1 cellular context compared by ENCODE assay signal in genomic region chr19:56126983-56127780, GRCh38.
A peak's percentile ranks its signal among the peaks of the same experiment; 100 is the strongest.
TF ChIP-seq lines count a peak whose summit lies in the region.

No MANE protein-coding gene starts in this region.

TF ChIP-seq in HepG2, 621 proteins besides CTCF, POLR2A, EP300 and RAD21 (continued from another document):
- TF ChIP-seq, protein P1, sequence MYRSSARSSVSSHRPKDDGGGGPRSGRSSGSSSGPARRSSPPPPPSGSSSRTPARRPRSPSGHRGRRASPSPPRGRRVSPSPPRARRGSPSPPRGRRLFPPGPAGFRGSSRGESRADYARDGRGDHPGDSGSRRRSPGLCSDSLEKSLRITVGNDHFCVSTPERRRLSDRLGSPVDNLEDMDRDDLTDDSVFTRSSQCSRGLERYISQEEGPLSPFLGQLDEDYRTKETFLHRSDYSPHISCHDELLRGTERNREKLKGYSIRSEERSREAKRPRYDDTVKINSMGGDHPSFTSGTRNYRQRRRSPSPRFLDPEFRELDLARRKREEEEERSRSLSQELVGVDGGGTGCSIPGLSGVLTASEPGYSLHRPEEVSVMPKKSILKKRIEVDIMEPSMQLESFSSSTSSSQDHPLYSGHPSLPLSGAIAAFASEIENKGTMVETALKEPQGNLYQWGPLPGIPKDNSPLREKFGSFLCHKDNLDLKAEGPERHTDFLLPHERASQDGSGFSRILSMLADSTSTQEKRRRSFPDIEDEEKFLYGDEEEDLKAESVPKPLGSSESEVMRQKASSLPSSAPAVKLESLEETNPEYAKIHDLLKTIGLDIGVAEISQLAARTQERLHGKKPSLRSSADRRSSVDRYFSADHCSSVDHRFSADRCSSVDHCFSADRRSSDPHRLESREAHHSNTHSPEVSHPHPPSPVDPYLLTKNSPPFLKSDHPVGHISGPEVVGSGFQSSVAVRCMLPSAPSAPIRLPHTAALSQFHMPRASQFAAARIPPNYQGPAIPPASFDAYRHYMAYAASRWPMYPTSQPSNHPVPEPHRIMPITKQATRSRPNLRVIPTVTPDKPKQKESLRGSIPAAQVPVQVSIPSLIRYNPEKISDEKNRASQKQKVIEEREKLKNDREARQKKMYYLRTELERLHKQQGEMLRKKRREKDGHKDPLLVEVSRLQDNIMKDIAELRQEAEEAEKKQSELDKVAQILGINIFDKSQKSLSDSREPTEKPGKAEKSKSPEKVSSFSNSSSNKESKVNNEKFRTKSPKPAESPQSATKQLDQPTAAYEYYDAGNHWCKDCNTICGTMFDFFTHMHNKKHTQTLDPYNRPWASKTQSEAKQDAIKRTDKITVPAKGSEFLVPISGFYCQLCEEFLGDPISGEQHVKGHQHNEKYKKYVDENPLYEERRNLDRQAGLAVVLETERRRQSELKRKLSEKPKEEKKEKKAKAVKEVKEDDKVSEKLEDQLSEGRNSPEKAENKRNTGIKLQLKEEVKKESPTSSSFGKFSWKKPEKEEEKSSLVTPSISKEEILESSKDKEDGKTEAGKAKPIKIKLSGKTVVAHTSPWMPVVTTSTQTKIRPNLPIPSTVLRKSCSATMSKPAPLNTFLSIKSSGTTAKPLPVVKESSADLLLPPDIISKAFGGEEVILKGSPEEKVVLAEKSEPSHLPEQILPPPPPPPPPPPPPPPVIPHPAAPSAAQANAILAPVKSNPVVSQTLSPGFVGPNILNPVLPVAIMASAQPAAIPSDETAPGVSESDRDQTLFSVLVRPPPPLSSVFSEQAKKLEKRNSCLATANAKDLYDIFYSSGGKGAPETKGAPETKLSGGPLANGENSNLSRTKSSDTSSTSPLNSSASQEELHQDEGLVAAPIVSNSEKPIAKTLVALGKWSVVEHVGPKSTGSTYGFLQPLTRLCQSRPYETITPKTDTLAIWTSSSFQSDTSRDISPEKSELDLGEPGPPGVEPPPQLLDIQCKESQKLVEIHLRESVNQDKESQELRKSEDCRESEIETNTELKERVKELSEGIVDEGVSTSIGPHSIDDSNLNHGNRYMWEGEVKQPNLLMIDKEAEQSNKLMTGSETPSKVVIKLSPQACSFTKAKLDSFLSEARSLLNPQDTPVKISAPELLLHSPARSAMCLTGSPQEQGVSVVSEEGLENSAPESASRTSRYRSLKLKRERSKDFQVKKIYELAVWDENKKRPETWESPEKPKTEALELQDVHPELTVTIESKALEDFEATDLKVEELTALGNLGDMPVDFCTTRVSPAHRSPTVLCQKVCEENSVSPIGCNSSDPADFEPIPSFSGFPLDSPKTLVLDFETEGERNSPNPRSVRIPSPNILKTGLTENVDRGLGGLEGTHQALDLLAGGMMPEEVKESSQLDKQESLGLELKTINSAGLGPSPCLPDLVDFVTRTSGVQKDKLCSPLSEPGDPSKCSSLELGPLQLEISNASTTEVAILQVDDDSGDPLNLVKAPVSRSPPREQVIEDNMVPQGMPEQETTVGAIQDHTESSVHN (CRISPR knock-in tag; IDR thresholded peaks at IDR 0.05), result no peak
- TF ChIP-seq NFYC (CRISPR knock-in tag; IDR thresholded peaks at IDR 0.05) (peak; percentile 82), ZNF709 (CRISPR knock-in tag; IDR thresholded peaks at IDR 0.05) (no peak), ZNF589 (CRISPR knock-in tag; conservative IDR thresholded peaks at IDR 0.05) (no peak), TCF7L2 (IDR thresholded peaks at IDR 0.05; ENCODE audit: low read depth, low read length) (no peak), BORCS8-MEF2B (CRISPR knock-in tag; IDR thresholded peaks at IDR 0.05) (no peak), TBP (CRISPR knock-in tag; IDR thresholded peaks at IDR 0.05) (no peak), ZBTB34 (CRISPR knock-in tag; IDR thresholded peaks at IDR 0.05) (no peak), FOXK2 (IDR thresholded peaks at IDR 0.05) (no peak), ZEB1 (IDR thresholded peaks at IDR 0.05; ENCODE audit: insufficient replicate concordance, low read depth) (no peak), RARA (CRISPR knock-in tag; IDR thresholded peaks at IDR 0.05) (0 out of 2 replicates have a peak, but pooled peaks have one; percentile 19), RARG (CRISPR knock-in tag; IDR thresholded peaks at IDR 0.05; ENCODE audit: low read depth) (no peak), GFI1 (CRISPR knock-in tag; IDR thresholded peaks at IDR 0.05; ENCODE audit: borderline replicate concordance) (no peak), ZNF7 (CRISPR knock-in tag; IDR thresholded peaks at IDR 0.05) (no peak), FOXP1 (IDR thresholded peaks at IDR 0.05) (no peak), FOXP1 (CRISPR knock-in tag; IDR thresholded peaks at IDR 0.05) (no peak)
- TF ChIP-seq, protein P2, sequence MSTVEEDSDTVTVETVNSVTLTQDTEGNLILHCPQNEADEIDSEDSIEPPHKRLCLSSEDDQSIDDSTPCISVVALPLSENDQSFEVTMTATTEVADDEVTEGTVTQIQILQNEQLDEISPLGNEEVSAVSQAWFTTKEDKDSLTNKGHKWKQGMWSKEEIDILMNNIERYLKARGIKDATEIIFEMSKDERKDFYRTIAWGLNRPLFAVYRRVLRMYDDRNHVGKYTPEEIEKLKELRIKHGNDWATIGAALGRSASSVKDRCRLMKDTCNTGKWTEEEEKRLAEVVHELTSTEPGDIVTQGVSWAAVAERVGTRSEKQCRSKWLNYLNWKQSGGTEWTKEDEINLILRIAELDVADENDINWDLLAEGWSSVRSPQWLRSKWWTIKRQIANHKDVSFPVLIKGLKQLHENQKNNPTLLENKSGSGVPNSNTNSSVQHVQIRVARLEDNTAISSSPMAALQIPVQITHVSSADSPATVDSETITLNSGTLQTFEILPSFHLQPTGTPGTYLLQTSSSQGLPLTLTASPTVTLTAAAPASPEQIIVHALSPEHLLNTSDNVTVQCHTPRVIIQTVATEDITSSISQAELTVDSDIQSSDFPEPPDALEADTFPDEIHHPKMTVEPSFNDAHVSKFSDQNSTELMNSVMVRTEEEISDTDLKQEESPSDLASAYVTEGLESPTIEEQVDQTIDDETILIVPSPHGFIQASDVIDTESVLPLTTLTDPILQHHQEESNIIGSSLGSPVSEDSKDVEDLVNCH (CRISPR knock-in tag; IDR thresholded peaks at IDR 0.05), result no peak
- TF ChIP-seq, protein P3, sequence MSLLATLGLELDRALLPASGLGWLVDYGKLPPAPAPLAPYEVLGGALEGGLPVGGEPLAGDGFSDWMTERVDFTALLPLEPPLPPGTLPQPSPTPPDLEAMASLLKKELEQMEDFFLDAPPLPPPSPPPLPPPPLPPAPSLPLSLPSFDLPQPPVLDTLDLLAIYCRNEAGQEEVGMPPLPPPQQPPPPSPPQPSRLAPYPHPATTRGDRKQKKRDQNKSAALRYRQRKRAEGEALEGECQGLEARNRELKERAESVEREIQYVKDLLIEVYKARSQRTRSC (CRISPR knock-in tag; IDR thresholded peaks at IDR 0.05; ENCODE audit: low read depth), result no peak
- TF ChIP-seq, protein P4, sequence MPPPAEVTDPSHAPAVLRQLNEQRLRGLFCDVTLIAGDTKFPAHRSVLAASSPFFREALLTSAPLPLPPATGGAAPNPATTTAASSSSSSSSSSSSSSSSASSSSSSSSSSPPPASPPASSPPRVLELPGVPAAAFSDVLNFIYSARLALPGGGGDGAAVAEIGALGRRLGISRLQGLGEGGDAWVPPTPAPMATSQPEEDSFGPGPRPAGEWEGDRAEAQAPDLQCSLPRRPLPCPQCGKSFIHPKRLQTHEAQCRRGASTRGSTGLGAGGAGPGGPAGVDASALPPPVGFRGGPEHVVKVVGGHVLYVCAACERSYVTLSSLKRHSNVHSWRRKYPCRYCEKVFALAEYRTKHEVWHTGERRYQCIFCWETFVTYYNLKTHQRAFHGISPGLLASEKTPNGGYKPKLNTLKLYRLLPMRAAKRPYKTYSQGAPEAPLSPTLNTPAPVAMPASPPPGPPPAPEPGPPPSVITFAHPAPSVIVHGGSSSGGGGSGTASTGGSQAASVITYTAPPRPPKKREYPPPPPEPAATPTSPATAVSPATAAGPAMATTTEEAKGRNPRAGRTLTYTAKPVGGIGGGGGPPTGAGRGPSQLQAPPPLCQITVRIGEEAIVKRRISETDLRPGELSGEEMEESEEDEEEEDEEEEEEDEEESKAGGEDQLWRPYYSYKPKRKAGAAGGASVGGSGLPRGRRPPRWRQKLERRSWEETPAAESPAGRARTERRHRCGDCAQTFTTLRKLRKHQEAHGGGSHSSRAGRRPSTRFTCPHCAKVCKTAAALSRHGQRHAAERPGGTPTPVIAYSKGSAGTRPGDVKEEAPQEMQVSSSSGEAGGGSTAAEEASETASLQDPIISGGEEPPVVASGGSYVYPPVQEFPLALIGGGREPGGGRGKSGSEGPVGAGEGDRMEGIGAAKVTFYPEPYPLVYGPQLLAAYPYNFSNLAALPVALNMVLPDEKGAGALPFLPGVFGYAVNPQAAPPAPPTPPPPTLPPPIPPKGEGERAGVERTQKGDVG (CRISPR knock-in tag; IDR thresholded peaks at IDR 0.05; ENCODE audit: borderline replicate concordance), result no peak
- TF ChIP-seq, protein P5, sequence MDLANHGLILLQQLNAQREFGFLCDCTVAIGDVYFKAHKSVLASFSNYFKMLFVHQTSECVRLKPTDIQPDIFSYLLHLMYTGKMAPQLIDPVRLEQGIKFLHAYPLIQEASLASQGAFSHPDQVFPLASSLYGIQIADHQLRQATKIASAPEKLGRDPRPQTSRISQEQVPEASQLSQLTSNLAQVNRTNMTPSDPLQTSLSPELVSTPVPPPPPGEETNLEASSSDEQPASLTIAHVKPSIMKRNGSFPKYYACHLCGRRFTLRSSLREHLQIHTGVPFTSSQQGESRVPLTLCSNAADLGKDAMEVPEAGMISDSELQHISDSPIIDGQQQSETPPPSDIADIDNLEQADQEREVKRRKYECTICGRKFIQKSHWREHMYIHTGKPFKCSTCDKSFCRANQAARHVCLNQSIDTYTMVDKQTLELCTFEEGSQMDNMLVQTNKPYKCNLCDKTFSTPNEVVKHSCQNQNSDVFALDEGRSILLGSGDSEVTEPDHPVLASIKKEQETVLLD (CRISPR knock-in tag; IDR thresholded peaks at IDR 0.05; ENCODE audit: low read depth), result no peak
- TF ChIP-seq, protein P6, sequence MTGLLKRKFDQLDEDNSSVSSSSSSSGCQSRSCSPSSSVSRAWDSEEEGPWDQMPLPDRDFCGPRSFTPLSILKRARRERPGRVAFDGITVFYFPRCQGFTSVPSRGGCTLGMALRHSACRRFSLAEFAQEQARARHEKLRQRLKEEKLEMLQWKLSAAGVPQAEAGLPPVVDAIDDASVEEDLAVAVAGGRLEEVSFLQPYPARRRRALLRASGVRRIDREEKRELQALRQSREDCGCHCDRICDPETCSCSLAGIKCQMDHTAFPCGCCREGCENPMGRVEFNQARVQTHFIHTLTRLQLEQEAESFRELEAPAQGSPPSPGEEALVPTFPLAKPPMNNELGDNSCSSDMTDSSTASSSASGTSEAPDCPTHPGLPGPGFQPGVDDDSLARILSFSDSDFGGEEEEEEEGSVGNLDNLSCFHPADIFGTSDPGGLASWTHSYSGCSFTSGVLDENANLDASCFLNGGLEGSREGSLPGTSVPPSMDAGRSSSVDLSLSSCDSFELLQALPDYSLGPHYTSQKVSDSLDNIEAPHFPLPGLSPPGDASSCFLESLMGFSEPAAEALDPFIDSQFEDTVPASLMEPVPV (CRISPR knock-in tag; IDR thresholded peaks at IDR 0.05), result no peak
TF ChIP-seq in HepG2: peak in this region for 13.
